In the genomic region with DNA sequence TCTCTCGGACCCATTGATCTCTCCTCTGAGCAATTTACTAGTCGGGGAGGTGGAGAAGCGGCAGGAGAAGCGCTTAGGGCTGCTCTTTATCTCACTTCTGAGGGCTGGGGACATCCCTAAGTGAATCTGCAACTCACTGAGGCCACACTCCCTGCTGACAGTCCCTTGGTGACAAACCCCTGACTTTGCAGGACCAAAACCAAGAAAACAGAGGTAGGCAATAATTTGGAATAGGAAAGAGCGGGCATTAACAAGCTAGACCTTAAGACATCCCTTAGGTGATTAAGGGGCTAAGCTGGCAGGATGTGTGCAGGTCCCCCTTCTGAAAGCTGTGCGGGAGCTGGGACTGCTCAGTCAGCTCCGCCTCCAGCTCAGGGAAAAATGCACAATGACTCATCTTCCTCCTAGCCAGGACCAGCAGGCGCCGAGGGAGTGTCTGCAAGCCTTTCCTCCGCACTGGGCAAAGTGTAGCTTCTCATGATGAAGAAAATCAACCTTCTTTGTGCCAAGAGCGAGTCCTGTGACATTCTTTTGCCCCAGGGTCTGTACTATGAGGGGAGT, we compare ENCODE assay signal across 8 cellular contexts.
A peak's percentile ranks its signal among the peaks of the same experiment; 100 is the strongest.
DNase-seq lines count a peak whose midpoint lies in the region; ATAC-seq lines count a peak whose summit lies in the region.

No MANE protein-coding gene starts in this region.

- H3K9ac ChIP-seq in HUES48 (ENCODE audit: low read depth, low read length), result no peak overlapping the region

- H3K27ac ChIP-seq in HUES48 (ENCODE audit: low read depth, low read length), result peak overlapping the region; percentile 73

- DNase-seq in EL (peak; percentile 83), SHP77 treated with DMSO at 0.1 percent for 48 hours (lab: John Stamatoyannopoulos, UW) (peak; percentile 30), myocyte (ENCODE audit: low read depth) (peak; percentile 63)

- peaks cover 5% of the 10 kb centered on the region; the same call in 1 of the 2 replicates for H3K27me3 ChIP-seq in HUES48 (ENCODE audit: control insufficient read depth, insufficient read depth, low read length)

- H3K36me3 ChIP-seq in HUES48 (ENCODE audit: control insufficient read depth, insufficient read depth, low read length), result no peaks in the 10 kb centered on the region

- ATAC-seq in esophagus mucosa (peak; percentile 80), GM19397 (IDR thresholded peaks at IDR 0.05; ENCODE audit: unreplicated experiment) (no peak), GM18519 (IDR thresholded peaks at IDR 0.05; ENCODE audit: low FRiP score, unreplicated experiment) (no peak), GM19328 (IDR thresholded peaks at IDR 0.05; ENCODE audit: unreplicated experiment) (no peak)

- peaks cover 32% of the 10 kb centered on the region for H3K4me1 ChIP-seq in HUES48 (ENCODE audit: control insufficient read depth, insufficient read depth, low read length)

- H3K4me3 ChIP-seq in HUES48 (ENCODE audit: low read depth, low read length), result peak overlapping the region; percentile 35

- no peaks in the 10 kb centered on the region for H3K9me3 ChIP-seq in HUES48 (ENCODE audit: control insufficient read depth, insufficient read depth, low read length)

Comparison
In these comparisons a context has a peak if more than half of its experiments do, and no peak if none do; other contexts are left out.
1. DNase-seq: peak in every context shown above with its lines; median percentile 83 in EL; 63 in myocyte; 30 in SHP77 treated with DMSO at 0.1 percent for 48 hours.